Comparison of ENCODE assay signal across 12 cellular contexts in genomic region chr1:60573121-60573520, GRCh38.
DNase-seq lines count a peak whose midpoint lies in the region; ATAC-seq and TF ChIP-seq lines count a peak whose summit lies in the region.
"Had no signal": no experiment of that assay in that cellular context is flagged by ENCODE, and none has a peak within 500 bp of the region (broad histone marks: within the 10 kb centered on the region; RNA-seq: fewer than 3 reads in every experiment).

No MANE protein-coding gene starts in this region.

- ATAC-seq in left lung (peak; percentile 74), GM21381 (IDR thresholded peaks at IDR 0.05; ENCODE audit: unreplicated experiment) (no peak)
- ATAC-seq in stimulated activated effector memory CD8-positive, alpha-beta T cell treated with anti-CD3 and anti-CD28 coated beads, Interleukin-12 subunit alpha, Interleukin-12 subunit beta, amount 100 ng/mL, for 72 hours, result no peak
- ATAC-seq: GM23338 had no signal

- peaks cover 0 to 20% of the 10 kb centered on the region in 2 donors for H3K4me1 ChIP-seq in left lung
- no peaks in the 10 kb centered on the region for H3K4me1 ChIP-seq in Karpas-422 (ENCODE audit: low read length)

- no peaks in the 10 kb centered on the region for H3K27me3 ChIP-seq in left lung
- no peaks in the 10 kb centered on the region for H3K27me3 ChIP-seq in Karpas-422 (ENCODE audit: low read length)

- no peaks in the 10 kb centered on the region for H3K79me2 ChIP-seq in Karpas-422 (ENCODE audit: low read length)

- peak overlapping the region; percentile 60 to 72 for H3K27ac ChIP-seq in left lung
- H3K27ac ChIP-seq in Karpas-422 (ENCODE audit: low read length), result no peak overlapping the region

- H3K9me3 Mint-ChIP-seq in stimulated activated effector memory CD8-positive, alpha-beta T cell treated with anti-CD3 and anti-CD28 coated beads, Interleukin-12 subunit alpha, Interleukin-12 subunit beta, amount 100 ng/mL, for 72 hours, result no peaks in the 10 kb centered on the region
- H3K9me3 Mint-ChIP-seq: GM23338 had no signal

- intact Hi-C loops in left lung (cut with DNase I), result no loop called here

- no peak overlapping the region for H3K9ac ChIP-seq in Karpas-422 (ENCODE audit: low read length)

- no peak overlapping the region for H2AFZ ChIP-seq in Karpas-422 (ENCODE audit: low read length)
- H2AFZ ChIP-seq: GM23338 had no signal

- no peaks in the 10 kb centered on the region for H3K9me3 ChIP-seq in left lung
- H3K9me3 ChIP-seq in Karpas-422 (ENCODE audit: low read length), result no peaks in the 10 kb centered on the region

- H3K4me3 ChIP-seq in cardiac fibroblast (replicated peaks in 1 of 2; ENCODE audit: low read depth in 2 of 2, low read length in 2 of 2) (no peak overlapping the region), left lung (no peak overlapping the region), Karpas-422 (ENCODE audit: low read length) (no peak overlapping the region)
- H3K4me3 ChIP-seq: GM23338 had no signal

- no peaks in the 10 kb centered on the region for H3K36me3 Mint-ChIP-seq in stimulated activated effector memory CD8-positive, alpha-beta T cell treated with anti-CD3 and anti-CD28 coated beads, Interleukin-12 subunit alpha, Interleukin-12 subunit beta, amount 100 ng/mL, for 72 hours

- no peak overlapping the region for H3K27ac Mint-ChIP-seq in stimulated activated effector memory CD8-positive, alpha-beta T cell treated with anti-CD3 and anti-CD28 coated beads, Interleukin-12 subunit alpha, Interleukin-12 subunit beta, amount 100 ng/mL, for 72 hours
- H3K27ac Mint-ChIP-seq: activated naive CD4-positive, alpha-beta T cell treated with anti-CD3 and anti-CD28 coated beads for 36 hours; GM23338 had no signal

- DNase-seq in A172 (ENCODE audit: low spot score) (peak; percentile 8), NCI-H2196 (lab: John Stamatoyannopoulos, UW; ENCODE audit: unreplicated experiment) (peak; percentile 9), cardiac fibroblast (ENCODE audit: low read depth in 2 of 2) (peak; percentile 39 to 89), left lung (no peak), C1 segment of cervical spinal cord (lab: John Stamatoyannopoulos, UW) (no peak), Karpas-422 (no peak)
- DNase-seq in stimulated activated effector memory CD8-positive, alpha-beta T cell treated with anti-CD3 and anti-CD28 coated beads, Interleukin-12 subunit alpha, Interleukin-12 subunit beta, amount 100 ng/mL, for 72 hours (ENCODE audit: low spot score in 2 of 2), result no peak
- DNase-seq: activated naive CD4-positive, alpha-beta T cell treated with anti-CD3 and anti-CD28 coated beads for 36 hours; NCI-H446; SHP77 had no signal

- no peak overlapping the region for H3K4me3 Mint-ChIP-seq in stimulated activated effector memory CD8-positive, alpha-beta T cell treated with anti-CD3 and anti-CD28 coated beads, Interleukin-12 subunit alpha, Interleukin-12 subunit beta, amount 100 ng/mL, for 72 hours
- H3K4me3 Mint-ChIP-seq: activated naive CD4-positive, alpha-beta T cell treated with anti-CD3 and anti-CD28 coated beads for 36 hours; GM23338 had no signal

- H3K9me2 ChIP-seq in Karpas-422 (replicated peaks; ENCODE audit: insufficient read depth, low read length), result no peaks in the 10 kb centered on the region

- no peak for TF ChIP-seq CTCF in cardiac fibroblast (IDR thresholded peaks at IDR 0.05; ENCODE audit: low read depth, low read length)
- no peak for TF ChIP-seq CTCF in left lung (IDR thresholded peaks at IDR 0.05)

- no peak overlapping the region for H3K4me2 ChIP-seq in Karpas-422 (ENCODE audit: low read depth, low read length, poor library complexity, severe bottlenecking)

- H3K36me3 ChIP-seq in left lung (no peaks in the 10 kb centered on the region), Karpas-422 (ENCODE audit: insufficient read depth, low read length) (no peaks in the 10 kb centered on the region)

- no peaks in the 10 kb centered on the region for H4K20me1 ChIP-seq in Karpas-422 (ENCODE audit: insufficient read depth, low read depth, low read length)

- H3K4me1 Mint-ChIP-seq in stimulated activated effector memory CD8-positive, alpha-beta T cell treated with anti-CD3 and anti-CD28 coated beads, Interleukin-12 subunit alpha, Interleukin-12 subunit beta, amount 100 ng/mL, for 72 hours, result no peaks in the 10 kb centered on the region

Comparison
In these comparisons a context has a peak if more than half of its experiments do, and no peak if none do; other contexts are left out.
1. DNase-seq: peak in A172 (single experiment), NCI-H2196 (single experiment) and cardiac fibroblast (2 of 2); none in left lung (0 of 2), stimulated activated effector memory CD8-positive, alpha-beta T cell treated with anti-CD3 and anti-CD28 coated beads, Interleukin-12 subunit alpha, Interleukin-12 subunit beta, amount 100 ng/mL, for 72 hours (0 of 2), C1 segment of cervical spinal cord (0 of 14) and Karpas-422 (single experiment).